Comparison of ENCODE assay signal across 11 cellular contexts in the genomic region with DNA sequence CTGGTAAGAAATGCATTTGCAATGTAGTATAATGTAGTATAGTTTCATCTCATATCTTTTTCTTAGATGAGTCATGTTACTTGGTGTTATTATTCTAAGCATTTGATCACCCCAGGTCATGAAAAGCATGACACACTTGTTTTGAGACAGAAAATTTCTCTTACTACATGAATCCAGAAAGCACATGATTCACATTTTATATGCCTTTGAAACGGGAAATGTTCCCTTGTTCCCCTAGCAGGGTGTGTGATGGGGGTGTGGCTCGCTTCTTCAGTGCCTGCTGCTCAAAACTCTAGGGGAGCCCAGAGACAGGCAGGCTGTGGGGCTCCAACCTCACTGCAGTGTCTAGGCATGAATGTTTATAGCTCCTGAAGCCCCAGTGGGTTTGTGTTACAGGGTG.
A peak's percentile ranks its signal among the peaks of the same experiment; 100 is the strongest.
DNase-seq lines count a peak whose midpoint lies in the region; ATAC-seq, FAIRE-seq and TF ChIP-seq lines count a peak whose summit lies in the region.
"Had no signal": no experiment of that assay in that cellular context is flagged by ENCODE, and none has a peak within 500 bp of the region (broad histone marks: within the 10 kb centered on the region; RNA-seq: fewer than 3 reads in every experiment).

No MANE protein-coding gene starts in this region.

- TF ChIP-seq CTCF in cardiac fibroblast (IDR thresholded peaks at IDR 0.05; ENCODE audit: low read depth, low read length) (no peak), pancreas (IDR thresholded peaks at IDR 0.05) (no peak), Caco-2 (IDR thresholded peaks at IDR 0.05; ENCODE audit: insufficient read depth in 1 of 2, low read depth in 1 of 2, low read length in 1 of 2, severe bottlenecking in 1 of 2, unreplicated experiment in 1 of 2) (no peak)

- no peaks in the 10 kb centered on the region for H3K4me1 Mint-ChIP-seq in Caco-2 (ENCODE audit: low read depth, unreplicated experiment)

- H3K9ac ChIP-seq in neuronal stem cell (ENCODE audit: low read depth, low read length, poor library complexity) = no peak overlapping the region
- H3K9ac ChIP-seq: parathyroid adenoma had no signal

- no peak for ATAC-seq in pancreas

- no peak overlapping the region for H2AFZ ChIP-seq in neuronal stem cell (ENCODE audit: low read length)
- H2AFZ ChIP-seq: parathyroid adenoma had no signal

- peak overlapping the region; percentile 11 for H4K91ac ChIP-seq in neuronal stem cell (ENCODE audit: low read depth, low read length, poor library complexity)

- H4K8ac ChIP-seq in neuronal stem cell (ENCODE audit: low read depth, low read length) = no peak overlapping the region

- no TSS peak for BruUV-seq in Caco-2 (replicated peaks; lab: Mats Ljungman, UMichigan)

- no peak overlapping the region for H3K18ac ChIP-seq in neuronal stem cell (ENCODE audit: low read length)

- H3K79me1 ChIP-seq in neuronal stem cell (ENCODE audit: low read depth, low read length) = no peaks in the 10 kb centered on the region

- H3K27me3 Mint-ChIP-seq in Caco-2 (ENCODE audit: insufficient read depth, unreplicated experiment) = no peaks in the 10 kb centered on the region

- H3K4me1 ChIP-seq in neuronal stem cell (ENCODE audit: control insufficient read depth in 2 of 2, insufficient read depth in 1 of 2, low read depth in 1 of 2, low read length in 2 of 2) (no peaks in the 10 kb centered on the region), pancreas (no peaks in the 10 kb centered on the region), Caco-2 (no peaks in the 10 kb centered on the region)
- H3K4me1 ChIP-seq: parathyroid adenoma had no signal

- no peak overlapping the region for H2BK15ac ChIP-seq in neuronal stem cell (ENCODE audit: low read length)

- no peak overlapping the region for H2BK12ac ChIP-seq in neuronal stem cell (ENCODE audit: low read length)

- intact Hi-C loops in pancreas (cut with DNase I) = no loop called here
- intact Hi-C loops in Caco-2 (cut with micrococcal nuclease; ENCODE audit: unreplicated experiment) = no loop called here

- FAIRE-seq in pancreas (lab: Jason Lieb, UNC) = no peak
- FAIRE-seq: H1 had no signal

- no peaks in the 10 kb centered on the region for H3K9me3 ChIP-seq in neuronal stem cell (replicated peaks in 1 of 2; ENCODE audit: control insufficient read depth in 2 of 2, insufficient read depth in 1 of 2, low read depth in 1 of 2, low read length in 2 of 2)
- no peaks in the 10 kb centered on the region for H3K9me3 ChIP-seq in pancreas
- no peaks in the 10 kb centered on the region for H3K9me3 ChIP-seq in Caco-2

- H3K9me3 Mint-ChIP-seq in Caco-2 (ENCODE audit: unreplicated experiment) = no peaks in the 10 kb centered on the region

- no peak overlapping the region for H3K4me2 ChIP-seq in neuronal stem cell (ENCODE audit: insufficient read depth, low read length, poor library complexity, severe bottlenecking)

- CTCF ChIA-PET in Caco-2 (lab: Charles Lee) = no interaction called here

- H3K14ac ChIP-seq in neuronal stem cell (ENCODE audit: low read length) = no peak overlapping the region

- H2AK5ac ChIP-seq in neuronal stem cell (ENCODE audit: low read depth, low read length) = no peak overlapping the region

- WGBS in neuronal stem cell (ENCODE audit: extremely low coverage in 2 of 2, insufficient read length in 2 of 2, insufficient replicate concordance in 1 of 2), 2 donors = no CpG with 5 or more reads among the region's 2 CpGs
- 66 to 77% methylated on average over 2 of the region's 2 CpGs for WGBS in pancreas, 2 donors

- no peak overlapping the region for H3K27ac ChIP-seq in neuronal stem cell (replicated peaks; ENCODE audit: low read length)
- no peak overlapping the region for H3K27ac ChIP-seq in pancreas
- H3K27ac ChIP-seq: parathyroid adenoma had no signal

- H3K4ac ChIP-seq in neuronal stem cell (ENCODE audit: low read length) = no peak overlapping the region

- POLR2A ChIA-PET in Caco-2 (lab: Charles Lee) = no interaction called here

- H3K27ac Mint-ChIP-seq in Caco-2 (ENCODE audit: unreplicated experiment) = no peak overlapping the region

- H3K36me3 ChIP-seq in neuronal stem cell (replicated peaks in 1 of 2; ENCODE audit: control insufficient read depth in 2 of 2, insufficient read depth in 2 of 2, low read length in 2 of 2) = no peaks in the 10 kb centered on the region
- H3K36me3 ChIP-seq in pancreas = no peaks in the 10 kb centered on the region
- H3K36me3 ChIP-seq in Caco-2 (ENCODE audit: control insufficient read depth, insufficient read depth, low read length) = no peaks in the 10 kb centered on the region

- no peak overlapping the region for H2BK5ac ChIP-seq in neuronal stem cell (ENCODE audit: low read length)

- no peak overlapping the region for H3K4me3 Mint-ChIP-seq in Caco-2 (ENCODE audit: unreplicated experiment)

- H3K27me3 ChIP-seq in neuronal stem cell (ENCODE audit: control insufficient read depth in 3 of 3, insufficient read depth in 3 of 3, low read depth in 1 of 3, low read length in 3 of 3) (no peaks in the 10 kb centered on the region), pancreas (no peaks in the 10 kb centered on the region), Caco-2 (replicated peaks; ENCODE audit: control insufficient read depth, insufficient read depth, low read length) (no peaks in the 10 kb centered on the region)

- no peak overlapping the region for H3K4me3 ChIP-seq in cardiac fibroblast (replicated peaks in 1 of 2; ENCODE audit: low read depth in 2 of 2, low read length in 2 of 2)
- no peak overlapping the region for H3K4me3 ChIP-seq in neuronal stem cell (ENCODE audit: low read length in 2 of 2)
- no peak overlapping the region for H3K4me3 ChIP-seq in pancreas
- no peak overlapping the region for H3K4me3 ChIP-seq in Caco-2 (ENCODE audit: low read depth, low read length)

- DNase-seq in GM04504 (ENCODE audit: low read depth) (peak; percentile 21), NCI-H226 (peak; percentile 43), cardiac fibroblast (ENCODE audit: low read depth in 2 of 2) (peak; percentile 65 to 92), neuronal stem cell (ENCODE audit: low spot score) (no peak), islet precursor cell (no peak), pancreas (no peak), Caco-2 (no peak)
- DNase-seq: activated gamma-delta T cell treated with Interleukin-2 at 50 U/mL for 16 hours; effector CD8-positive, alpha-beta T cell had no signal

- H3K36me3 Mint-ChIP-seq in Caco-2 (ENCODE audit: insufficient read depth, unreplicated experiment) = no peaks in the 10 kb centered on the region

- no peak overlapping the region for H2BK120ac ChIP-seq in neuronal stem cell (ENCODE audit: low read depth, low read length)

- H3K23ac ChIP-seq in neuronal stem cell (ENCODE audit: low read depth, low read length, poor library complexity) = no peak overlapping the region

Comparison
In these comparisons a context has a peak if more than half of its experiments do, and no peak if none do; other contexts are left out.
1. DNase-seq: peak in GM04504 (single experiment), NCI-H226 (single experiment) and cardiac fibroblast (2 of 2); none in neuronal stem cell (single experiment), islet precursor cell (single experiment), pancreas (0 of 6) and Caco-2 (0 of 2).